In the genomic region with DNA sequence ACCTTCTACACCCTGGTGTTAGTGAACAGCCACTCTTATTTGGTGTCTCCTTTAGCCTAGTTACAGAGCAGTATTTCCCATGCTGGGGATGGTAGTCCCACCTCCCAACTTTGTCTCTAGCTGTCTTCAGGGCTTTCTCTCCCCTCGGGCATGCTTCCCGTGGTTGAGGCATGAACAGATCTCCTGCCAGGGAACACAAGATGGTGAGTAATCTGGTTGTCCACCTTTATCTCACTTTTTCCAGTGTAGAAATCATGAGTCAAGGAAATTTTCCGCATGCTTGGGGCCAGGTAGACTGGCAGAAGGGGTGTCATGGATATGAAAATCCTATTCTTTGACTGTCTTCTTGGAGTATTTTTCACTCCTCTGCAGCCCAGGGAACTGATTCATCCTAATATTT, we compare ENCODE assay signal across 17 cellular contexts.
DNase-seq lines count a peak whose midpoint lies in the region; ATAC-seq, FAIRE-seq and TF ChIP-seq lines count a peak whose summit lies in the region.
"Had no signal": no experiment of that assay in that cellular context is flagged by ENCODE, and none has a peak within 500 bp of the region (broad histone marks: within the 10 kb centered on the region; RNA-seq: fewer than 3 reads in every experiment).

No MANE protein-coding gene starts in this region.

- H3K36me3 ChIP-seq in PC-9 (ENCODE audit: low read depth) (no peaks in the 10 kb centered on the region), H1 (ENCODE audit: control insufficient read depth in 2 of 4, insufficient read depth in 4 of 4, low read length in 3 of 4) (no peaks in the 10 kb centered on the region), neuronal stem cell (replicated peaks in 1 of 2; ENCODE audit: control insufficient read depth in 2 of 2, insufficient read depth in 2 of 2, low read length in 2 of 2) (no peaks in the 10 kb centered on the region)
- H3K36me3 ChIP-seq: colonic mucosa, right atrium auricular region had no signal

- H3K9ac ChIP-seq in H1 (replicated peaks in 1 of 4; ENCODE audit: extremely low read depth in 1 of 4, low read depth in 3 of 4, low read length in 3 of 4): no peak overlapping the region
- H3K9ac ChIP-seq in neuronal stem cell (ENCODE audit: low read depth, low read length, poor library complexity): no peak overlapping the region
- H3K9ac ChIP-seq: SK-N-SH had no signal

- no peaks in the 10 kb centered on the region for H3K9me3 Mint-ChIP-seq in natural killer cell treated with Interleukin-12 subunit alpha and Interleukin-12 subunit beta and Interleukin-15 and Interleukin-18, amount 100 ng/mL, for 72 hours
- H3K9me3 Mint-ChIP-seq: activated T-helper 2 cell treated with anti-CD3 and anti-CD28 coated beads, Interferon-gamma antibody, Interleukin-2, Interleukin-4, amounts not matched to agents 10 μg/mL and 5 μg/mL and 100 μg/mL, durations not matched to agents 14 hours and 24 hours and 36 hours had no signal

- H3K27me3 ChIP-seq in PC-9 (ENCODE audit: insufficient read depth, low read depth) (no peaks in the 10 kb centered on the region), H1 (replicated peaks in 1 of 4; ENCODE audit: control insufficient read depth in 3 of 4, extremely low read depth in 1 of 4, insufficient read depth in 3 of 4, low read length in 3 of 4) (no peaks in the 10 kb centered on the region), neuronal stem cell (ENCODE audit: control insufficient read depth in 3 of 3, insufficient read depth in 3 of 3, low read depth in 1 of 3, low read length in 3 of 3) (no peaks in the 10 kb centered on the region)
- H3K27me3 ChIP-seq: colonic mucosa, right atrium auricular region had no signal

- H3K27ac Mint-ChIP-seq in natural killer cell treated with Interleukin-12 subunit alpha and Interleukin-12 subunit beta and Interleukin-15 and Interleukin-18, amount 100 ng/mL, for 72 hours: no peak overlapping the region
- H3K27ac Mint-ChIP-seq: activated T-helper 2 cell treated with anti-CD3 and anti-CD28 coated beads, Interferon-gamma antibody, Interleukin-2, Interleukin-4, amounts not matched to agents 10 μg/mL and 5 μg/mL and 100 μg/mL, durations not matched to agents 14 hours and 24 hours and 36 hours; immature natural killer cell; memory B cell had no signal

- ATAC-seq in GM21529 (IDR thresholded peaks at IDR 0.05; ENCODE audit: unreplicated experiment): peak; percentile 15
- no peak for ATAC-seq in natural killer cell treated with Interleukin-12 subunit alpha and Interleukin-12 subunit beta and Interleukin-15 and Interleukin-18, amount 100 ng/mL, for 72 hours

- H4K8ac ChIP-seq in H1 (ENCODE audit: extremely low read depth, insufficient read depth, low read length) (no peak overlapping the region), neuronal stem cell (ENCODE audit: low read depth, low read length) (no peak overlapping the region)

- H3K9me3 ChIP-seq in PC-9 (ENCODE audit: insufficient read depth, low read depth): peaks cover 5% of the 10 kb centered on the region; the same call in 1 of the 2 replicates
- H3K9me3 ChIP-seq in H1 (ENCODE audit: insufficient read depth in 2 of 2, low read depth in 1 of 2, low read length in 1 of 2): no peaks in the 10 kb centered on the region
- peaks cover 0 to 19% of the 10 kb centered on the region in 2 donors for H3K9me3 ChIP-seq in neuronal stem cell (replicated peaks in 1 of 2; ENCODE audit: control insufficient read depth in 2 of 2, insufficient read depth in 1 of 2, low read depth in 1 of 2, low read length in 2 of 2)
- H3K9me3 ChIP-seq: colonic mucosa, SK-N-SH had no signal

- no peak for TF ChIP-seq RAD21 in H1 (IDR thresholded peaks at IDR 0.05 in 1 of 2, conservative IDR thresholded peaks at IDR 0.05 in 1 of 2; ENCODE audit: low read depth in 2 of 2, low read length in 2 of 2)

- H3K4me3 ChIP-seq in PC-9 (no peak overlapping the region), H1 (ENCODE audit: extremely low read depth in 1 of 4, insufficient read depth in 2 of 4, low read depth in 3 of 4, low read length in 4 of 4) (no peak overlapping the region), neuronal stem cell (ENCODE audit: low read length in 2 of 2) (no peak overlapping the region)
- H3K4me3 ChIP-seq: colonic mucosa, right atrium auricular region had no signal

- no peaks in the 10 kb centered on the region for H3F3A ChIP-seq in PC-9 (ENCODE audit: insufficient read depth, low read depth)

- BruUV-seq in PC-9 (replicated peaks; lab: Mats Ljungman, UMichigan): no TSS peak

- no peaks in the 10 kb centered on the region for H3K9me2 ChIP-seq in PC-9 (ENCODE audit: insufficient read depth)
- H3K9me2 ChIP-seq: SK-N-SH had no signal

- peak overlapping the region; percentile 26; the same call in 1 of the 2 replicates for H2BK5ac ChIP-seq in H1 (ENCODE audit: low read depth, low read length)
- H2BK5ac ChIP-seq in neuronal stem cell (ENCODE audit: low read length): no peak overlapping the region

- H3K27ac ChIP-seq in PC-9: 0 out of 2 replicates have a peak overlapping the region, but pooled peaks have one; percentile 4
- no peak overlapping the region for H3K27ac ChIP-seq in H1 (ENCODE audit: low read depth, low read length)
- no peak overlapping the region for H3K27ac ChIP-seq in neuronal stem cell (replicated peaks; ENCODE audit: low read length)
- H3K27ac ChIP-seq: colonic mucosa, right atrium auricular region had no signal

- H3K4me3 Mint-ChIP-seq in natural killer cell treated with Interleukin-12 subunit alpha and Interleukin-12 subunit beta and Interleukin-15 and Interleukin-18, amount 100 ng/mL, for 72 hours: no peak overlapping the region
- H3K4me3 Mint-ChIP-seq: immature natural killer cell, memory B cell had no signal

- H3K18ac ChIP-seq in H1 (ENCODE audit: extremely low read depth, low read length): no peak overlapping the region
- no peak overlapping the region for H3K18ac ChIP-seq in neuronal stem cell (ENCODE audit: low read length)

- H2BK15ac ChIP-seq in H1 (ENCODE audit: low read length) (no peak overlapping the region), neuronal stem cell (ENCODE audit: low read length) (no peak overlapping the region)

- no peaks in the 10 kb centered on the region for H3K27me3 Mint-ChIP-seq in natural killer cell treated with Interleukin-12 subunit alpha and Interleukin-12 subunit beta and Interleukin-15 and Interleukin-18, amount 100 ng/mL, for 72 hours
- H3K27me3 Mint-ChIP-seq: memory B cell had no signal

- TF ChIP-seq EP300 in H1 (IDR thresholded peaks at IDR 0.05; ENCODE audit: borderline replicate concordance in 1 of 2, low read depth in 2 of 2, low read length in 2 of 2): no peak

- H4K5ac ChIP-seq in H1 (ENCODE audit: insufficient read length, low read depth, low read length): no peak overlapping the region

- H2AFZ ChIP-seq in PC-9: peak overlapping the region; percentile 56
- peak overlapping the region; percentile 40; the same call in 1 of the 2 replicates for H2AFZ ChIP-seq in H1 (ENCODE audit: low read length)
- peak overlapping the region; percentile 75 for H2AFZ ChIP-seq in neuronal stem cell (ENCODE audit: low read length)

- H3K14ac ChIP-seq in H1 (ENCODE audit: insufficient read length): no peak overlapping the region
- H3K14ac ChIP-seq in neuronal stem cell (ENCODE audit: low read length): no peak overlapping the region

- H3K4me2 ChIP-seq in PC-9: peak overlapping the region; percentile 27
- no peak overlapping the region for H3K4me2 ChIP-seq in H1 (ENCODE audit: insufficient read depth in 1 of 2, low read depth in 2 of 2, low read length in 2 of 2)
- H3K4me2 ChIP-seq in neuronal stem cell (ENCODE audit: insufficient read depth, low read length, poor library complexity, severe bottlenecking): no peak overlapping the region
- H3K4me2 ChIP-seq: SK-N-SH had no signal

- no peak overlapping the region; the same call in 1 of the 2 replicates for H2BK20ac ChIP-seq in H1 (ENCODE audit: low read length)

- H3K23me2 ChIP-seq in H1 (ENCODE audit: low read depth, low read length): no peaks in the 10 kb centered on the region

- H2AK5ac ChIP-seq in H1 (ENCODE audit: low read depth, low read length) (no peak overlapping the region), neuronal stem cell (ENCODE audit: low read depth, low read length) (no peak overlapping the region)

- intact Hi-C loops in PC-9 (cut with micrococcal nuclease; ENCODE audit: unreplicated experiment): loop anchor here (1.0 to 10.0 kb wide), 6 partner anchors 323 to 1500 kb away; no protein-coding TSS in a partner anchor

- H2BK12ac ChIP-seq in H1 (ENCODE audit: low read depth, low read length) (peak overlapping the region; percentile 20; the same call in 1 of the 2 replicates), neuronal stem cell (ENCODE audit: low read length) (no peak overlapping the region)

- H3K79me2 ChIP-seq in PC-9 (ENCODE audit: low read depth): no peaks in the 10 kb centered on the region
- no peaks in the 10 kb centered on the region for H3K79me2 ChIP-seq in H1 (ENCODE audit: control insufficient read depth in 1 of 2, insufficient read depth in 2 of 2, low read length in 2 of 2)

- DNase-seq in PC-9 (peak; percentile 46 to 57), H1 (ENCODE audit: low read depth in 1 of 2, low spot score in 2 of 2) (no peak), neuronal stem cell (ENCODE audit: low spot score) (no peak), HCEC 1CT (no peak), GM19240 (ENCODE audit: insufficient read length, low spot score) (no peak)
- DNase-seq in activated CD8-positive, alpha-beta memory T cell treated with anti-CD3 and anti-CD28 coated beads, Interleukin-2, amount 50 U/mL, for 4 hours: no peak
- no peak for DNase-seq in natural killer cell treated with Interleukin-12 subunit alpha and Interleukin-12 subunit beta and Interleukin-15 and Interleukin-18, amount 100 ng/mL, for 72 hours (ENCODE audit: low spot score)
- DNase-seq: amygdala; colonic mucosa; immature natural killer cell; NCI-H510A; stimulated activated CD4-positive, alpha-beta T cell treated with anti-CD3 and anti-CD28 coated beads, Interleukin-1b, Interleukin-23, amount 100 ng/mL, for 48 hours had no signal

- no peaks in the 10 kb centered on the region for H3K4me1 Mint-ChIP-seq in natural killer cell treated with Interleukin-12 subunit alpha and Interleukin-12 subunit beta and Interleukin-15 and Interleukin-18, amount 100 ng/mL, for 72 hours (ENCODE audit: low read depth in 2 of 2)
- H3K4me1 Mint-ChIP-seq: immature natural killer cell, memory B cell had no signal

- H4K91ac ChIP-seq in H1 (replicated peaks; ENCODE audit: insufficient read length, low read length) (peak overlapping the region; percentile 3), neuronal stem cell (ENCODE audit: low read depth, low read length, poor library complexity) (no peak overlapping the region)

- H3K4me1 ChIP-seq in PC-9 (replicated peaks; ENCODE audit: insufficient read depth) (peaks cover 10% of the 10 kb centered on the region), H1 (replicated peaks in 1 of 4; ENCODE audit: control insufficient read depth in 3 of 4, insufficient read depth in 4 of 4, low read length in 3 of 4) (peaks cover 0 to 6% (median 0%) of the 10 kb centered on the region in 4 experiments; a peak in 2 of 7 replicates), neuronal stem cell (ENCODE audit: control insufficient read depth in 2 of 2, insufficient read depth in 1 of 2, low read depth in 1 of 2, low read length in 2 of 2) (no peaks in the 10 kb centered on the region)
- H3K4me1 ChIP-seq: colonic mucosa, right atrium auricular region had no signal

- peaks cover 5% of the 10 kb centered on the region for H3K36me3 Mint-ChIP-seq in natural killer cell treated with Interleukin-12 subunit alpha and Interleukin-12 subunit beta and Interleukin-15 and Interleukin-18, amount 100 ng/mL, for 72 hours
- H3K36me3 Mint-ChIP-seq: immature natural killer cell, memory B cell had no signal

- POLR2A ChIA-PET in PC-9 (lab: Charles Lee; ENCODE audit: unreplicated experiment): no interaction called here
- POLR2A ChIA-PET in H1 (lab: Charles Lee; ENCODE audit: partially characterized antibody): no interaction called here

- H3K23ac ChIP-seq in H1 (ENCODE audit: insufficient read length): no peak overlapping the region
- H3K23ac ChIP-seq in neuronal stem cell (ENCODE audit: low read depth, low read length, poor library complexity): no peak overlapping the region

- 94% methylated on average over 3 of the region's 3 CpGs; no CpG with 5 or more reads in 1 of the 2 experiments for WGBS in H1 (ENCODE audit: extremely low coverage in 1 of 2, insufficient coverage in 1 of 2, insufficient read length in 1 of 2, insufficient replicate concordance in 2 of 2, low coverage in 1 of 2, low lambda C conversion rate in 2 of 2, missing lambda C conversion rate in 1 of 2), 2 experiments
- no CpG with 5 or more reads among the region's 3 CpGs for WGBS in neuronal stem cell (ENCODE audit: extremely low coverage in 2 of 2, insufficient read length in 2 of 2, insufficient replicate concordance in 1 of 2), 2 donors

- H4K20me1 ChIP-seq in PC-9 (ENCODE audit: insufficient read depth): no peaks in the 10 kb centered on the region
- H4K20me1 ChIP-seq in H1 (replicated peaks in 1 of 2; ENCODE audit: control insufficient read depth in 1 of 2, insufficient read depth in 2 of 2, low read length in 2 of 2): no peaks in the 10 kb centered on the region

- TF ChIP-seq POLR2A in H1 (IDR thresholded peaks at IDR 0.05; ENCODE audit: control extremely low read depth in 1 of 2, low read depth in 2 of 2, low read length in 2 of 2): no peak

- peak overlapping the region; percentile 1 for H2BK120ac ChIP-seq in H1 (replicated peaks; ENCODE audit: low read depth, low read length)
- no peak overlapping the region for H2BK120ac ChIP-seq in neuronal stem cell (ENCODE audit: low read depth, low read length)

- H3K79me1 ChIP-seq in H1 (ENCODE audit: low read depth, low read length) (no peaks in the 10 kb centered on the region), neuronal stem cell (ENCODE audit: low read depth, low read length) (no peaks in the 10 kb centered on the region)

- CTCF ChIA-PET in PC-9 (lab: Charles Lee) (interaction anchor here (1.1 kb wide), 1 partner anchor 695 kb away, joined by 4 read pairs; no protein-coding TSS in a partner anchor), H1 (lab: Charles Lee; ENCODE audit: partially characterized antibody) (interaction anchor here (0.6 to 3.0 kb wide), 15 partner anchors 11 to 911 kb away, joined by 3 to 15 read pairs (median 5); no protein-coding TSS in a partner anchor)

- no peak overlapping the region for H3K56ac ChIP-seq in H1 (replicated peaks; ENCODE audit: insufficient read length, low read depth, low read length)

- H3K4ac ChIP-seq in H1 (replicated peaks; ENCODE audit: insufficient read length, low read depth, low read length): no peak overlapping the region
- no peak overlapping the region for H3K4ac ChIP-seq in neuronal stem cell (ENCODE audit: low read length)

- no peak for TF ChIP-seq CTCF in PC-9 (conservative IDR thresholded peaks at IDR 0.05)
- TF ChIP-seq CTCF in H1 (IDR thresholded peaks at IDR 0.05; ENCODE audit: control extremely low read depth in 1 of 3, insufficient read depth in 1 of 3, low read depth in 1 of 3, low read length in 3 of 3): no peak

- FAIRE-seq in H1 (lab: Jason Lieb, UNC): no peak

Comparison
In these comparisons a context has a peak if more than half of its experiments do, and no peak if none do; other contexts are left out.
1. DNase-seq: peak in PC-9 (2 of 2); none in H1 (0 of 2), neuronal stem cell (single experiment), HCEC 1CT (single experiment), activated CD8-positive, alpha-beta memory T cell treated with anti-CD3 and anti-CD28 coated beads, Interleukin-2, amount 50 U/mL, for 4 hours (single experiment), natural killer cell treated with Interleukin-12 subunit alpha and Interleukin-12 subunit beta and Interleukin-15 and Interleukin-18, amount 100 ng/mL, for 72 hours (single experiment) and GM19240 (single experiment).
2. Peak in every context shown above with its lines, with median percentiles within 50 percentile points of each other: H2AFZ ChIP-seq.